In genomic region chr12:102417055-102417454, GRCh38 we compare ENCODE assay signal across 21 cellular contexts.
"Had no signal": no experiment of that assay in that cellular context is flagged by ENCODE, and none has a peak within 500 bp of the region (broad histone marks: within the 10 kb centered on the region; RNA-seq: fewer than 3 reads in every experiment).

No MANE protein-coding gene starts in this region.

- H3K27ac ChIP-seq: SJCRH30 had no signal

- H3K27me3 ChIP-seq: SJCRH30 had no signal

- H3K9me2 ChIP-seq: SK-N-SH had no signal

- ATAC-seq: activated CD4-positive, alpha-beta T cell treated with anti-CD3 and anti-CD28 coated beads for 36 hours; activated naive CD8-positive, alpha-beta T cell treated with anti-CD3 and anti-CD28 coated beads, Interleukin-2, amount 50 U/mL, for 24 hours; activated T-cell treated with anti-CD3 and anti-CD28 coated beads, Interleukin-2, amount 50 U/mL, for 4 hours; Panc1 had no signal

- H3K4me2 ChIP-seq: SK-N-SH had no signal

- H3K4me1 ChIP-seq: SJCRH30 had no signal

- H3K9me3 ChIP-seq: SJCRH30, SK-N-SH had no signal

- H3K36me3 ChIP-seq: SJCRH30 had no signal

- DNase-seq: activated CD4-positive, alpha-beta memory T cell treated with anti-CD3 and anti-CD28 coated beads for 36 hours; activated CD4-positive, alpha-beta T cell treated with anti-CD3 and anti-CD28 coated beads for 36 hours; activated CD4-positive, alpha-beta T cell treated with anti-CD3 and anti-CD28 coated beads, Interleukin-2, amount 50 U/mL, for 1 hour; activated CD8-positive, alpha-beta memory T cell treated with anti-CD3 and anti-CD28 coated beads, Interleukin-2, amount 50 U/mL, for 4 hours; activated naive CD4-positive, alpha-beta T cell treated with anti-CD3 and anti-CD28 coated beads, Interleukin-2, amount 10 ng/mL, durations not matched to agents 7 days and 5 days; activated naive CD8-positive, alpha-beta T cell treated with anti-CD3 and anti-CD28 coated beads, Interleukin-2, amount 50 U/mL, for 24 hours; activated T-cell treated with anti-CD3 and anti-CD28 coated beads for 4 hours; activated T-cell treated with anti-CD3 and anti-CD28 coated beads, Interleukin-2, amount 50 U/mL, for 4 hours; anterior cingulate cortex; caudate nucleus; NCI-H1092 treated with DMSO at 0.1 percent for 48 hours; NCI-H1417; NCI-H187 treated with DMSO at 0.1 percent for 48 hours; NCI-H2081; NCI-H2171 treated with DMSO at 0.1 percent for 48 hours; NCI-H345; NCI-H524 treated with DMSO at 0.1 percent for 48 hours; SHP77; SJCRH30; SK-N-SH had no signal

- H3K4me3 ChIP-seq: SJCRH30 had no signal
